9 cellular contexts compared by ENCODE assay signal in genomic region chr3:116770815-116771450, GRCh38.
DNase-seq lines count a peak whose midpoint lies in the region; ATAC-seq and TF ChIP-seq lines count a peak whose summit lies in the region.
"Had no signal": no experiment of that assay in that cellular context is flagged by ENCODE, and none has a peak within 500 bp of the region (broad histone marks: within the 10 kb centered on the region; RNA-seq: fewer than 3 reads in every experiment).

No MANE protein-coding gene starts in this region.

- no peak overlapping the region for H3K4me3 ChIP-seq in SU-DHL-6 (ENCODE audit: insufficient read depth, low read length, poor library complexity, severe bottlenecking)

- TF ChIP-seq CTCF in CD14-positive monocyte (IDR thresholded peaks at IDR 0.05) (peak; percentile 91), SU-DHL-6 (IDR thresholded peaks at IDR 0.05; ENCODE audit: insufficient read depth, low read length, poor library complexity, severe bottlenecking) (peak; percentile 98)

- H4K20me1 ChIP-seq in SU-DHL-6 (ENCODE audit: low read depth, low read length), result no peaks in the 10 kb centered on the region

- peaks cover 2% of the 10 kb centered on the region for H3K4me1 Mint-ChIP-seq in CD14-positive monocyte

- peaks cover 0 to 2% (median 1%) of the 10 kb centered on the region in 3 donors for H3K27me3 Mint-ChIP-seq in CD14-positive monocyte (ENCODE audit: low read depth in 3 of 3)

- H3K36me3 ChIP-seq in SU-DHL-6 (ENCODE audit: low read length), result no peaks in the 10 kb centered on the region

- H3K4me3 Mint-ChIP-seq in CD14-positive monocyte, result no peak overlapping the region
- H3K4me3 Mint-ChIP-seq: T-helper 1 cell treated with Interleukin-12 subunit alpha and Interleukin-12 subunit beta and Interleukin-4 antibody, amounts not matched to agents 30 μg/mL and 1 μg/mL, for 36 hours had no signal

- H3K4me2 ChIP-seq in SU-DHL-6 (ENCODE audit: low read depth, low read length, poor library complexity, severe bottlenecking), result no peak overlapping the region

- no peaks in the 10 kb centered on the region for H3K36me3 Mint-ChIP-seq in CD14-positive monocyte

- no peaks in the 10 kb centered on the region for H3K27me3 ChIP-seq in SU-DHL-6 (ENCODE audit: low read length)

- H3K27ac ChIP-seq in SU-DHL-6 (ENCODE audit: low read depth, low read length), result no peak overlapping the region

- no peak overlapping the region for H3K9ac ChIP-seq in SU-DHL-6 (ENCODE audit: low read length)

- no peaks in the 10 kb centered on the region for H3K9me2 ChIP-seq in SU-DHL-6 (replicated peaks; ENCODE audit: insufficient read depth, low read length)

- peak; percentile 99 for ATAC-seq in GM18909 (IDR thresholded peaks at IDR 0.05; ENCODE audit: poor library complexity, unreplicated experiment)
- peak; percentile 98 for ATAC-seq in HG03064 (IDR thresholded peaks at IDR 0.05; ENCODE audit: low read depth, unreplicated experiment)

- intact Hi-C loops in CD14-positive monocyte (cut with micrococcal nuclease), result loop anchor here (5.0 to 10.0 kb wide), 2 partner anchors 756 to 1224 kb away; no protein-coding TSS in a partner anchor

- no peaks in the 10 kb centered on the region for H3K9me3 ChIP-seq in SU-DHL-6 (ENCODE audit: insufficient read depth, low read length)

- DNase-seq in CD14-positive monocyte (ENCODE audit: low spot score) (peak; percentile 52), NCI-H187 (lab: John Stamatoyannopoulos, UW) (peak; percentile 33 to 47), dermis microvascular lymphatic vessel endothelial cell (ENCODE audit: low read depth in 2 of 2) (peak; percentile 74 to 76), lung microvascular endothelial cell (ENCODE audit: low read depth in 2 of 2) (peak; percentile 80 to 88), superior temporal gyrus (ENCODE audit: extremely low spot score) (peak; percentile 96)

- H3K27ac Mint-ChIP-seq in CD14-positive monocyte, result no peak overlapping the region
- H3K27ac Mint-ChIP-seq: T-helper 1 cell treated with Interleukin-12 subunit alpha and Interleukin-12 subunit beta and Interleukin-4 antibody, amounts not matched to agents 30 μg/mL and 1 μg/mL, for 36 hours had no signal

- H3K79me2 ChIP-seq in SU-DHL-6 (ENCODE audit: insufficient read depth, low read length), result no peaks in the 10 kb centered on the region

- no peak overlapping the region for H2AFZ ChIP-seq in SU-DHL-6 (ENCODE audit: low read depth, low read length, severe bottlenecking)

- H3F3A ChIP-seq in SU-DHL-6 (ENCODE audit: insufficient read depth), result no peaks in the 10 kb centered on the region

- no peaks in the 10 kb centered on the region for H3K9me3 Mint-ChIP-seq in CD14-positive monocyte
- H3K9me3 Mint-ChIP-seq: T-helper 1 cell treated with Interleukin-12 subunit alpha and Interleukin-12 subunit beta and Interleukin-4 antibody, amounts not matched to agents 30 μg/mL and 1 μg/mL, for 36 hours had no signal

Comparison
In these comparisons a context has a peak if more than half of its experiments do, and no peak if none do; other contexts are left out.
1. DNase-seq: peak in every context shown above with its lines; median percentile 96 in superior temporal gyrus; 84 in lung microvascular endothelial cell; 75 in dermis microvascular lymphatic vessel endothelial cell; 52 in CD14-positive monocyte; 40 in NCI-H187.